10 cellular contexts compared by ENCODE assay signal in the genomic region with DNA sequence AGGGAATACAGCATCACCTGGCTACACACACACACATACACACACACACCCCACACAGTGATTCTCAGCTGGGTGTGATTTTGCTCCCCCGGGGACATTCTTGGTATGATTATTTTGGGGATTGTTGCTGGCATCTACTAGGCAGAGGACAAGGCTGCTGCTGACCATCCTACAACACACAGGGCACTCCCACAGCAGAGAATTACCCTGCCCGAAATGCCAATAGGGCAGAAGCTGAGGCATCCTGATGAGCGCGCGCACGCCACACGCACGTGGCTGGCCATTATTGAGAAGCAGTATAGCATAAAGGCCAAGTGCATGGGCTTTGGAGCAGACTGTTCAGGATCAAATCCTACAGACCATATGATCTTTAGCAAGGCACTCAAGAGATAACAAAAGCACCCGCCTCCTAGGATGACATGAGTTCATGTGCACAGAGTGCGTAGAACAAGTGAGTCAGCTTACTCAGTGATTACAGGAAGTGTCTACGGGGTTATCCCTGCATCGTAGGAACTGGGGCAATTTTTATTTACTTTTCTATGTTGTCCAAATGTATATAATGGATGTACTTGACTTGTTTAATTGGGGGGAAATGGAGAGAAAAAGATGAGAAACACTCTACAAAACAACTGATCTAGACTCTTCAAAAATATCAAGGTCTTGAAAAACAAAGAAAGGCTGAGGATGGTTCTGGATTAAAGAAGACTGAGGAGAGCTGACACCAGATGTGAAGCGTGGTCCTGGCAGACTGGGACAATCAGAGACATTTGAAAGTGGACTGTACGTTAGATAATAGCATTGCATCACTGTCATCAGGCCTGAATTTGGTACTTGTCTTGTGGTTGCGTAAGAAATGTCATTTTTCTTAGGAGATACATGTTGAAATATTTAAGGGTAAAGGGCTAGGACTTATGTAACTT. TPM values are rescaled to one million over a fixed set of nuclear protein-coding genes. Genes with fewer than 3 reads are reported as not detected.
A peak's percentile ranks its signal among the peaks of the same experiment; 100 is the strongest.
DNase-seq lines count a peak whose midpoint lies in the region; ATAC-seq and TF ChIP-seq lines count a peak whose summit lies in the region.
"Had no signal": no experiment of that assay in that cellular context is flagged by ENCODE, and none has a peak within 500 bp of the region (broad histone marks: within the 10 kb centered on the region; RNA-seq: fewer than 3 reads in every experiment).

No MANE protein-coding gene starts in this region.

- TF ChIP-seq CTCF in left ventricle myocardium inferior (IDR thresholded peaks at IDR 0.05; ENCODE audit: borderline replicate concordance) (no peak), upper lobe of right lung (IDR thresholded peaks at IDR 0.05) (no peak)

- H3K27ac ChIP-seq in left ventricle myocardium inferior (replicated peaks): peak overlapping the region; percentile 30
- peak overlapping the region; percentile 42 for H3K27ac ChIP-seq in upper lobe of right lung

- H3K4me3 ChIP-seq in left ventricle myocardium inferior (no peak overlapping the region), upper lobe of right lung (no peak overlapping the region)

- no peaks in the 10 kb centered on the region for H3K27me3 Mint-ChIP-seq in T-helper 2 cell treated with Interferon-gamma antibody and Interleukin-4, amounts not matched to agents 5 μg/mL and 100 μg/mL, for 36 hours (ENCODE audit: low read depth)

- ATAC-seq in left ventricle myocardium superior: no peak
- peak; percentile 61 for ATAC-seq in upper lobe of right lung
- no peak for ATAC-seq in GM19452 (IDR thresholded peaks at IDR 0.05; ENCODE audit: unreplicated experiment)
- no peak for ATAC-seq in HG03097 (IDR thresholded peaks at IDR 0.05; ENCODE audit: low FRiP score, unreplicated experiment)

- H3K27me3 ChIP-seq in left ventricle myocardium inferior (ENCODE audit: low read depth) (no peaks in the 10 kb centered on the region), upper lobe of right lung (no peaks in the 10 kb centered on the region)

- no peak for DNase-seq in left ventricle myocardium inferior
- no peak for DNase-seq in left ventricle myocardium superior
- peak; percentile 60 for DNase-seq in T-helper 2 cell treated with Interferon-gamma antibody and Interleukin-4, amounts not matched to agents 5 μg/mL and 100 μg/mL, for 36 hours (ENCODE audit: low spot score)
- peak; percentile 73 for DNase-seq in fibroblast of peridontal ligament (ENCODE audit: extremely low read depth)
- DNase-seq in upper lobe of right lung: no peak
- no peak for DNase-seq in NCI-H446 treated with DMSO at 0.1 percent for 48 hours (lab: John Stamatoyannopoulos, UW)

- no peaks in the 10 kb centered on the region for H3K9me3 Mint-ChIP-seq in T-helper 2 cell treated with Interferon-gamma antibody and Interleukin-4, amounts not matched to agents 5 μg/mL and 100 μg/mL, for 36 hours

- H3K36me3 Mint-ChIP-seq in T-helper 2 cell treated with Interferon-gamma antibody and Interleukin-4, amounts not matched to agents 5 μg/mL and 100 μg/mL, for 36 hours (ENCODE audit: low read depth): no peaks in the 10 kb centered on the region

- peak overlapping the region; percentile 34 for H3K4me3 Mint-ChIP-seq in T-helper 2 cell treated with Interferon-gamma antibody and Interleukin-4, amounts not matched to agents 5 μg/mL and 100 μg/mL, for 36 hours

- H3K9me3 ChIP-seq in left ventricle myocardium inferior (replicated peaks): no peaks in the 10 kb centered on the region
- no peaks in the 10 kb centered on the region for H3K9me3 ChIP-seq in upper lobe of right lung

- H3K4me1 ChIP-seq in left ventricle myocardium inferior (peaks cover 31% of the 10 kb centered on the region), upper lobe of right lung (peaks cover 26% of the 10 kb centered on the region)

- peaks cover 39% of the 10 kb centered on the region for H3K4me1 Mint-ChIP-seq in T-helper 2 cell treated with Interferon-gamma antibody and Interleukin-4, amounts not matched to agents 5 μg/mL and 100 μg/mL, for 36 hours (ENCODE audit: low read depth)

- H3K36me3 ChIP-seq in left ventricle myocardium inferior: no peaks in the 10 kb centered on the region
- no peaks in the 10 kb centered on the region for H3K36me3 ChIP-seq in upper lobe of right lung

- intact Hi-C loops in left ventricle myocardium inferior (cut with micrococcal nuclease) (no loop called here), left ventricle myocardium superior (cut with micrococcal nuclease) (no loop called here), upper lobe of right lung (cut with DNase I) (no loop called here)

- peak overlapping the region; percentile 91 for H3K27ac Mint-ChIP-seq in T-helper 2 cell treated with Interferon-gamma antibody and Interleukin-4, amounts not matched to agents 5 μg/mL and 100 μg/mL, for 36 hours

RNA-seq across cellular contexts. Expression of gene EHD1, which starts 7.2 kb away (rescaled TPM):
- total RNA-seq in left ventricle myocardium inferior (40.3 TPM), left ventricle myocardium superior (52.5 TPM), upper lobe of right lung (94.6 TPM)

RNA-seq across cellular contexts. Expression of gene ATG2A, which starts 31.4 kb away (rescaled TPM):
- 13.1 TPM for total RNA-seq in left ventricle myocardium inferior
- total RNA-seq in left ventricle myocardium superior: 13.0 TPM
- 23.2 TPM for total RNA-seq in upper lobe of right lung

RNA-seq across cellular contexts. Expression of gene PPP2R5B, which starts 38.9 kb away (rescaled TPM):
- total RNA-seq in left ventricle myocardium inferior (22.5 TPM), left ventricle myocardium superior (18.4 TPM), upper lobe of right lung (29.4 TPM)

RNA-seq across cellular contexts. Expression of gene CDC42BPG, which starts 41.2 kb away (rescaled TPM):
- total RNA-seq in left ventricle myocardium inferior (1.1 TPM), left ventricle myocardium superior (0.40 TPM), upper lobe of right lung (20.9 TPM)

RNA-seq across cellular contexts. Expression of gene GPHA2, which starts 50.1 kb away (rescaled TPM):
- not detected for total RNA-seq in left ventricle myocardium inferior
- total RNA-seq in left ventricle myocardium superior: not detected
- not detected for total RNA-seq in upper lobe of right lung
- total RNA-seq: myocyte, temporal lobe had no signal

Comparison
In these comparisons a context has a peak if more than half of its experiments do, and no peak if none do; other contexts are left out.
1. DNase-seq: peak in T-helper 2 cell treated with Interferon-gamma antibody and Interleukin-4, amounts not matched to agents 5 μg/mL and 100 μg/mL, for 36 hours (single experiment) and fibroblast of peridontal ligament (single experiment); none in left ventricle myocardium inferior (single experiment), left ventricle myocardium superior (single experiment), upper lobe of right lung (single experiment) and NCI-H446 treated with DMSO at 0.1 percent for 48 hours (single experiment).